15 cellular contexts compared by ENCODE assay signal in genomic region chr6:168615837-168616236, GRCh38.
DNase-seq lines count a peak whose midpoint lies in the region; ATAC-seq, FAIRE-seq and TF ChIP-seq lines count a peak whose summit lies in the region.
"Had no signal": no experiment of that assay in that cellular context is flagged by ENCODE, and none has a peak within 500 bp of the region (broad histone marks: within the 10 kb centered on the region; RNA-seq: fewer than 3 reads in every experiment).

No MANE protein-coding gene starts in this region.

- no peaks in the 10 kb centered on the region for H3K36me3 ChIP-seq in K562 (ENCODE audit: control insufficient read depth, insufficient read depth, low read length)

- H3K9ac ChIP-seq in K562 (ENCODE audit: insufficient read depth in 1 of 2, low read depth in 2 of 2, low read length in 2 of 2): no peak overlapping the region

- H3K4me1 Mint-ChIP-seq in stimulated activated effector memory CD8-positive, alpha-beta T cell treated with anti-CD3 and anti-CD28 coated beads, Interleukin-12 subunit alpha, Interleukin-12 subunit beta, amount 100 ng/mL, for 72 hours: peaks cover 13% of the 10 kb centered on the region

- in situ Hi-C loops in K562 (cut with MboI): no loop called here

- H3K27ac Mint-ChIP-seq in stimulated activated effector memory CD8-positive, alpha-beta T cell treated with anti-CD3 and anti-CD28 coated beads, Interleukin-12 subunit alpha, Interleukin-12 subunit beta, amount 100 ng/mL, for 72 hours: peak overlapping the region; percentile 7

- BruUV-seq in K562 (replicated peaks; lab: Mats Ljungman, UMichigan): no TSS peak

- no peaks in the 10 kb centered on the region for H4K20me1 ChIP-seq in K562 (replicated peaks; ENCODE audit: control insufficient read depth, insufficient read depth, low read length)

- DNase-seq in DMS53 (lab: John Stamatoyannopoulos, UW): peak; percentile 71
- peak; percentile 52 for DNase-seq in NCI-H1092 treated with DMSO at 0.1 percent for 48 hours (lab: John Stamatoyannopoulos, UW)
- no peak for DNase-seq in K562 (ENCODE audit: extremely low read depth in 1 of 4, low spot score in 3 of 4)
- no peak for DNase-seq in stimulated activated effector memory CD8-positive, alpha-beta T cell treated with anti-CD3 and anti-CD28 coated beads, Interleukin-12 subunit alpha, Interleukin-12 subunit beta, amount 100 ng/mL, for 72 hours (ENCODE audit: low spot score in 2 of 2)
- DNase-seq in posterior vena cava (ENCODE audit: low spot score): no peak
- no peak for DNase-seq in C1 segment of cervical spinal cord (lab: John Stamatoyannopoulos, UW)
- no peak for DNase-seq in stimulated activated CD4-positive, alpha-beta T cell treated with anti-CD3 and anti-CD28 coated beads, Interleukin-12 subunit alpha, Interleukin-12 subunit beta, amount 100 ng/mL, for 4 hours
- DNase-seq: ACHN, GF-D8, KBM-7, NCI-H187 treated with DMSO at 0.1 percent for 48 hours, NCI-H2171 treated with DMSO at 0.1 percent for 48 hours, NCI-H524 had no signal

- WGBS in K562 (ENCODE audit: insufficient coverage, low coverage, missing lambda C conversion rate): 20% methylated on average over 6 of the region's 6 CpGs

- H2AFZ ChIP-seq in K562 (ENCODE audit: low read depth, low read length): no peak overlapping the region

- TF ChIP-seq RAD21 in K562 (CRISPR knock-in tag; conservative IDR thresholded peaks at IDR 0.05 in 1 of 2, IDR thresholded peaks at IDR 0.05 in 1 of 2): no peak

- intact Hi-C loops in K562 (cut with micrococcal nuclease): no loop called here
- intact Hi-C loops in posterior vena cava (cut with DNase I): loop anchor here in 1 of 2 donors (10.0 kb wide), 1 partner anchor 269 kb away; no protein-coding TSS in a partner anchor

- peaks cover 5% of the 10 kb centered on the region for H3K9me3 Mint-ChIP-seq in stimulated activated effector memory CD8-positive, alpha-beta T cell treated with anti-CD3 and anti-CD28 coated beads, Interleukin-12 subunit alpha, Interleukin-12 subunit beta, amount 100 ng/mL, for 72 hours

- H3K4me3 Mint-ChIP-seq in stimulated activated effector memory CD8-positive, alpha-beta T cell treated with anti-CD3 and anti-CD28 coated beads, Interleukin-12 subunit alpha, Interleukin-12 subunit beta, amount 100 ng/mL, for 72 hours: no peak overlapping the region

- no peak for ATAC-seq in K562
- no peak for ATAC-seq in stimulated activated effector memory CD8-positive, alpha-beta T cell treated with anti-CD3 and anti-CD28 coated beads, Interleukin-12 subunit alpha, Interleukin-12 subunit beta, amount 100 ng/mL, for 72 hours
- ATAC-seq: GM12878 had no signal

- H3K27me3 ChIP-seq in K562 (ENCODE audit: control insufficient read depth in 2 of 2, insufficient read depth in 2 of 2, low read length in 2 of 2): peaks cover 0 to 20% of the 10 kb centered on the region in 2 experiments; a peak in 2 of 5 replicates

- H3K36me3 Mint-ChIP-seq in stimulated activated effector memory CD8-positive, alpha-beta T cell treated with anti-CD3 and anti-CD28 coated beads, Interleukin-12 subunit alpha, Interleukin-12 subunit beta, amount 100 ng/mL, for 72 hours: no peaks in the 10 kb centered on the region

- no peak overlapping the region for H3K4me3 ChIP-seq in K562
- H3K4me3 ChIP-seq: GM12878 had no signal

- POLR2A ChIA-PET in K562 (lab: Yijun Ruan, JAX): interaction anchor here (0.9 kb wide), 1 partner anchor 20 kb away, joined by 3 read pairs; no protein-coding TSS in a partner anchor

- TF ChIP-seq CTCF in K562 (IDR thresholded peaks at IDR 0.05 in 2 of 3, conservative IDR thresholded peaks at IDR 0.05 in 1 of 3; ENCODE audit: insufficient read depth in 2 of 3, low read depth in 1 of 3, low read length in 3 of 3): no peak

- H3K79me2 ChIP-seq in K562 (ENCODE audit: control insufficient read depth, insufficient read depth, low read length): no peaks in the 10 kb centered on the region

- no peak overlapping the region for H3K4me2 ChIP-seq in K562 (ENCODE audit: insufficient read depth, low read length)

- TF ChIP-seq POLR2A in K562 (conservative IDR thresholded peaks at IDR 0.05): no peak

- FAIRE-seq in K562 (lab: Jason Lieb, UNC): no peak
- FAIRE-seq: GM12878 had no signal

- H3K9me3 ChIP-seq in K562 (replicated peaks; ENCODE audit: control insufficient read depth, insufficient read depth, low read depth, low read length): no peaks in the 10 kb centered on the region

- no peak overlapping the region for H3K27ac ChIP-seq in K562 (ENCODE audit: extremely low read depth, low read depth, low read length)
- H3K27ac ChIP-seq: C4-2B had no signal

- CTCF ChIA-PET in K562 (lab: Yijun Ruan, JAX; ENCODE audit: low intra/inter-chr PET ratio): no interaction called here

- H3K4me1 ChIP-seq in K562 (replicated peaks in 1 of 2; ENCODE audit: control insufficient read depth in 2 of 2, insufficient read depth in 2 of 2, low read length in 2 of 2): no peaks in the 10 kb centered on the region

- no peaks in the 10 kb centered on the region for H3K9me1 ChIP-seq in K562 (ENCODE audit: control insufficient read depth, insufficient read depth, low read length)

- no peak for TF ChIP-seq EP300 in K562 (IDR thresholded peaks at IDR 0.05; ENCODE audit: low read length)

TF ChIP-seq in K562, 482 proteins besides CTCF, POLR2A, EP300 and RAD21:
- no peak for TF ChIP-seq STAT6 (CRISPR knock-in tag; IDR thresholded peaks at IDR 0.05)
- TF ChIP-seq, protein P1, sequence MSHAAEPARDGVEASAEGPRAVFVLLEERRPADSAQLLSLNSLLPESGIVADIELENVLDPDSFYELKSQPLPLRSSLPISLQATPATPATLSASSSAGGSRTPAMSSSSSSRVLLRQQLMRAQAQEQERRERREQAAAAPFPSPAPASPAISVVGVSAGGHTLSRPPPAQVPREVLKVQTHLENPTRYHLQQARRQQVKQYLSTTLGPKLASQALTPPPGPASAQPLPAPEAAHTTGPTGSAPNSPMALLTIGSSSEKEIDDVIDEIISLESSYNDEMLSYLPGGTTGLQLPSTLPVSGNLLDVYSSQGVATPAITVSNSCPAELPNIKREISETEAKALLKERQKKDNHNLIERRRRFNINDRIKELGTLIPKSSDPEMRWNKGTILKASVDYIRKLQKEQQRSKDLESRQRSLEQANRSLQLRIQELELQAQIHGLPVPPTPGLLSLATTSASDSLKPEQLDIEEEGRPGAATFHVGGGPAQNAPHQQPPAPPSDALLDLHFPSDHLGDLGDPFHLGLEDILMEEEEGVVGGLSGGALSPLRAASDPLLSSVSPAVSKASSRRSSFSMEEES (CRISPR knock-in tag; IDR thresholded peaks at IDR 0.05): peak; percentile 34; the same call in 1 of the 2 replicates

Comparison
In these comparisons a context has a peak if more than half of its experiments do, and no peak if none do; other contexts are left out.
1. DNase-seq: peak in DMS53 (single experiment) and NCI-H1092 treated with DMSO at 0.1 percent for 48 hours (single experiment); none in K562 (0 of 4), stimulated activated effector memory CD8-positive, alpha-beta T cell treated with anti-CD3 and anti-CD28 coated beads, Interleukin-12 subunit alpha, Interleukin-12 subunit beta, amount 100 ng/mL, for 72 hours (0 of 2), posterior vena cava (single experiment), C1 segment of cervical spinal cord (0 of 14) and stimulated activated CD4-positive, alpha-beta T cell treated with anti-CD3 and anti-CD28 coated beads, Interleukin-12 subunit alpha, Interleukin-12 subunit beta, amount 100 ng/mL, for 4 hours (single experiment).